1 cellular context compared by ENCODE assay signal in the genomic region with DNA sequence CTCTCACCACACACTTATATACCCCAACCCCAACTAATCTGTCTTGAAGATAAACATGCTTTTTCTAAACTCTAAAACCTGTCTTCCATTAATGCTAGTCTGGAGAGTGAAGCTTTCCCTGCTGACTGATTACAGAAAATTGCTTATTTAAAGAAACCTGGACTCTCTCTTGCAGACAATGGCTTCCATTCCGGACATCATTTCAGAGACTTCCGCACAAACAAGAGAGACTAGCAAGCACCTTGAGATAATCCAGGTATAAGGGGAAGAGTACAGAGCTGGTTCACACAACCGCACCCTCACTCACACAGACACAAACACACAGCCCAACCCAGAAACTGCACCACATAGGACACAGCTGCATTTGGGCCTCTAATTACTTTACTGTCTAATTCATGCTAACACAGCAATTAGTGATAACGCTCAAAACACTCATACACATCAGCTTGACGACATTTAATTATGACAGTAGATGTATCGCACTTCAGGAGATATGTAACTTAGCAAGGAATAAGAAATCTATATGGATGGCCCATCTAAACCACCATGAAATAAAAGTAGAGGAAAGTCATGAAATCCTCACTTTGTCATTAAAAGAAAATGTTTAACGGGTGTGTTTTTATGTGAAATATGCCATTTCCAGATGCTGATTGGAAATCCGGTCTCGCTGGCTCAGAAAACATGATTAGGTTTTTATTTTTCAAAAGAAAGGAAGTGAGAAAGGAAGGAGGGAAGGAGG.
TF ChIP-seq lines count a peak whose summit lies in the region.

No MANE protein-coding gene starts in this region.

TF ChIP-seq in H1, 55 proteins besides CTCF, POLR2A, EP300 and RAD21:
- no peak for TF ChIP-seq EZH2 (IDR thresholded peaks at IDR 0.05; ENCODE audit: low read depth, low read length, severe bottlenecking)
